ENCODE assay signal across 16 cellular contexts in genomic region chr15:38079236-38079635, GRCh38.
DNase-seq lines count a peak whose midpoint lies in the region; ATAC-seq, FAIRE-seq and TF ChIP-seq lines count a peak whose summit lies in the region.
"Had no signal": no experiment of that assay in that cellular context is flagged by ENCODE, and none has a peak within 500 bp of the region (broad histone marks: within the 10 kb centered on the region; RNA-seq: fewer than 3 reads in every experiment).

No MANE protein-coding gene starts in this region.

- no peak overlapping the region for H3K23ac ChIP-seq in neuronal stem cell (ENCODE audit: low read depth, low read length, poor library complexity)

- peaks cover 73 to 100% (median 94%) of the 10 kb centered on the region in 10 experiments for H3K4me1 ChIP-seq in BLaER1 treated with 17β-estradiol and CSF1 and Interleukin-3, amounts not matched to agents 10 nM and 100 nM
- H3K4me1 ChIP-seq in Karpas-422 (ENCODE audit: low read length) (peaks cover 77% of the 10 kb centered on the region), GM12878 (ENCODE audit: control insufficient read depth, insufficient read depth, low read length) (peaks cover 15% of the 10 kb centered on the region), neuronal stem cell (ENCODE audit: control insufficient read depth in 2 of 2, insufficient read depth in 1 of 2, low read depth in 1 of 2, low read length in 2 of 2) (peaks cover 5 to 48% of the 10 kb centered on the region in 2 donors)

- TF ChIP-seq CTCF in GM12878 (IDR thresholded peaks at IDR 0.05 in 2 of 3, conservative IDR thresholded peaks at IDR 0.05 in 1 of 3; ENCODE audit: control insufficient read depth in 2 of 3, extremely low read depth in 1 of 3, insufficient read depth in 1 of 3, low read depth in 3 of 3, low read length in 3 of 3) (no peak), GM13976 (IDR thresholded peaks at IDR 0.05; ENCODE audit: borderline replicate concordance, control extremely low read depth, extremely low read depth, insufficient read depth, missing control alignments) (no peak)

- 17% methylated on average over 5 of the region's 5 CpGs for WGBS in GM12878 (ENCODE audit: insufficient coverage, insufficient replicate concordance, low lambda C conversion rate, missing lambda C conversion rate)
- no CpG with 5 or more reads among the region's 5 CpGs for WGBS in neuronal stem cell (ENCODE audit: extremely low coverage in 2 of 2, insufficient read length in 2 of 2, insufficient replicate concordance in 1 of 2), 2 donors

- H3K27me3 ChIP-seq in BLaER1 treated with 17β-estradiol and CSF1 and Interleukin-3, amounts not matched to agents 10 nM and 100 nM: no peaks in the 10 kb centered on the region
- H3K27me3 ChIP-seq in Karpas-422 (ENCODE audit: low read length) (no peaks in the 10 kb centered on the region), GM12878 (replicated peaks in 1 of 2; ENCODE audit: control insufficient read depth in 2 of 2, insufficient read depth in 2 of 2, low read length in 1 of 2) (no peaks in the 10 kb centered on the region), neuronal stem cell (ENCODE audit: control insufficient read depth in 3 of 3, insufficient read depth in 3 of 3, low read depth in 1 of 3, low read length in 3 of 3) (no peaks in the 10 kb centered on the region)

- CTCF ChIA-PET in GM12878 (lab: Yijun Ruan, JAX): interaction anchor here (0.6 to 1.4 kb wide), 4 partner anchors 13 to 174 kb away, joined by 3 to 4 read pairs (median 3); no protein-coding TSS in a partner anchor

- no peaks in the 10 kb centered on the region for H3K9me3 Mint-ChIP-seq in stimulated activated naive CD8-positive, alpha-beta T cell treated with anti-CD3 and anti-CD28 coated beads, Interleukin-15, amount 100 ng/mL, for 72 hours
- H3K9me3 Mint-ChIP-seq: CD8-positive, alpha-beta T cell; HFFc6 had no signal

- DNase-seq in Karpas-422 (no peak), GM12878 (ENCODE audit: low read depth, low spot score) (no peak), neuronal stem cell (ENCODE audit: low spot score) (no peak), hippocampal formation (lab: John Stamatoyannopoulos, UW) (no peak), GM13976 (ENCODE audit: low spot score) (no peak)
- DNase-seq in stimulated activated naive CD8-positive, alpha-beta T cell treated with anti-CD3 and anti-CD28 coated beads, Interleukin-15, amount 100 ng/mL, for 72 hours: no peak
- DNase-seq: CD8-positive, alpha-beta T cell; COR-L47; HCEC 1CT; HFFc6 had no signal

- peaks cover 6% of the 10 kb centered on the region for H3K4me1 Mint-ChIP-seq in stimulated activated naive CD8-positive, alpha-beta T cell treated with anti-CD3 and anti-CD28 coated beads, Interleukin-15, amount 100 ng/mL, for 72 hours

- no peak for TF ChIP-seq EP300 in GM12878 (IDR thresholded peaks at IDR 0.05; ENCODE audit: borderline replicate concordance in 1 of 2, control insufficient read depth in 1 of 2, low read depth in 2 of 2, low read length in 2 of 2)

- H4K91ac ChIP-seq in neuronal stem cell (ENCODE audit: low read depth, low read length, poor library complexity): no peak overlapping the region

- SMC1A ChIA-PET in GM12878 (lab: Charles Lee; ENCODE audit: uncharacterized antibody, unreplicated experiment): interaction anchor here (0.6 to 4.0 kb wide), 4 partner anchors 10 to 441 kb away, joined by 3 to 15 read pairs (median 4); no protein-coding TSS in a partner anchor

- BruUV-seq in GM12878 (replicated peaks; lab: Mats Ljungman, UMichigan): no TSS peak

- no peak for TF ChIP-seq POLR2A in GM12878 (IDR thresholded peaks at IDR 0.05; ENCODE audit: low read depth, low read length)

- no peak for FAIRE-seq in GM12878 (lab: Jason Lieb, UNC)
- FAIRE-seq: A204.1, D721Med, G401.6, HTR-8/SVneo had no signal

- H3K79me2 ChIP-seq in Karpas-422 (ENCODE audit: low read length) (no peaks in the 10 kb centered on the region), GM12878 (ENCODE audit: control insufficient read depth, insufficient read depth, low read length) (no peaks in the 10 kb centered on the region)

- H3K9me2 ChIP-seq in Karpas-422 (replicated peaks; ENCODE audit: insufficient read depth, low read length): no peaks in the 10 kb centered on the region

- H3K18ac ChIP-seq in neuronal stem cell (ENCODE audit: low read length): no peak overlapping the region

- H2BK12ac ChIP-seq in neuronal stem cell (ENCODE audit: low read length): no peak overlapping the region

- no peaks in the 10 kb centered on the region for H4K20me1 ChIP-seq in BLaER1 treated with 17β-estradiol and CSF1 and Interleukin-3, amounts not matched to agents 10 nM and 100 nM
- H4K20me1 ChIP-seq in Karpas-422 (ENCODE audit: insufficient read depth, low read depth, low read length) (no peaks in the 10 kb centered on the region), GM12878 (ENCODE audit: control insufficient read depth, insufficient read depth) (no peaks in the 10 kb centered on the region)

- peak overlapping the region in 6 of 11 experiments; percentile 4 to 65 (median 44); a peak in 8 of 22 replicates for H3K9ac ChIP-seq in BLaER1 treated with 17β-estradiol and CSF1 and Interleukin-3, amounts not matched to agents 10 nM and 100 nM
- H3K9ac ChIP-seq in Karpas-422 (ENCODE audit: low read length) (no peak overlapping the region), GM12878 (ENCODE audit: control insufficient read depth, insufficient read depth, low read length) (no peak overlapping the region), neuronal stem cell (ENCODE audit: low read depth, low read length, poor library complexity) (no peak overlapping the region)

- H2BK5ac ChIP-seq in neuronal stem cell (ENCODE audit: low read length): no peak overlapping the region

- no peak overlapping the region for H3K27ac Mint-ChIP-seq in stimulated activated naive CD8-positive, alpha-beta T cell treated with anti-CD3 and anti-CD28 coated beads, Interleukin-15, amount 100 ng/mL, for 72 hours
- H3K27ac Mint-ChIP-seq: B cell; CD8-positive, alpha-beta T cell; HFFc6 had no signal

- no peak overlapping the region for H3K4ac ChIP-seq in neuronal stem cell (ENCODE audit: low read length)

- H3K4me2 ChIP-seq in BLaER1 treated with 17β-estradiol and CSF1 and Interleukin-3, amounts not matched to agents 10 nM and 100 nM: peak overlapping the region; percentile 69 to 95 (median 82); a peak in 21 of 22 replicates
- H3K4me2 ChIP-seq in Karpas-422 (ENCODE audit: low read depth, low read length, poor library complexity, severe bottlenecking) (peak overlapping the region; percentile 90), GM12878 (ENCODE audit: control insufficient read depth, insufficient read depth) (no peak overlapping the region; the same call in 1 of the 2 replicates), neuronal stem cell (ENCODE audit: insufficient read depth, low read length, poor library complexity, severe bottlenecking) (no peak overlapping the region)

- no peak for ATAC-seq in GM12878
- ATAC-seq in stimulated activated naive CD8-positive, alpha-beta T cell treated with anti-CD3 and anti-CD28 coated beads, Interleukin-15, amount 100 ng/mL, for 72 hours: no peak
- ATAC-seq: CD8-positive, alpha-beta T cell had no signal

- H2AK5ac ChIP-seq in neuronal stem cell (ENCODE audit: low read depth, low read length): no peak overlapping the region

- RAD21 ChIA-PET in GM12878 (lab: Charles Lee; ENCODE audit: unreplicated experiment): interaction anchor here (0.8 to 1.9 kb wide), 2 partner anchors 10 to 175 kb away, joined by 3 to 5 read pairs; no protein-coding TSS in a partner anchor

- in situ Hi-C loops in GM12878 (cut with MboI) (no loop called here), GM13976 (cut with MboI; ENCODE audit: low sequenced_read_pairs, unreplicated experiment) (no loop called here)

- H3K4me3 ChIP-seq in BLaER1 treated with 17β-estradiol and CSF1 and Interleukin-3, amounts not matched to agents 10 nM and 100 nM: no peak overlapping the region
- H3K4me3 ChIP-seq in Karpas-422 (ENCODE audit: low read length) (no peak overlapping the region), GM12878 (no peak overlapping the region), neuronal stem cell (ENCODE audit: low read length in 2 of 2) (no peak overlapping the region)

- no peak for TF ChIP-seq RAD21 in GM12878 (IDR thresholded peaks at IDR 0.05; ENCODE audit: insufficient read depth, low read depth, low read length)

- H2BK15ac ChIP-seq in neuronal stem cell (ENCODE audit: low read length): no peak overlapping the region

- no peak overlapping the region for H2BK120ac ChIP-seq in neuronal stem cell (ENCODE audit: low read depth, low read length)

- POLR2A ChIA-PET in GM12878 (lab: Charles Lee): interaction anchor here (1.5 kb wide), 1 partner anchor 10 kb away, joined by 5 read pairs; no protein-coding TSS in a partner anchor

- no peaks in the 10 kb centered on the region for H3K36me3 ChIP-seq in BLaER1 treated with 17β-estradiol and CSF1 and Interleukin-3, amounts not matched to agents 10 nM and 100 nM
- H3K36me3 ChIP-seq in Karpas-422 (ENCODE audit: insufficient read depth, low read length): no peaks in the 10 kb centered on the region
- no peaks in the 10 kb centered on the region for H3K36me3 ChIP-seq in GM12878 (ENCODE audit: control insufficient read depth in 2 of 2, insufficient read depth in 2 of 2, low read length in 1 of 2)
- H3K36me3 ChIP-seq in neuronal stem cell (replicated peaks in 1 of 2; ENCODE audit: control insufficient read depth in 2 of 2, insufficient read depth in 2 of 2, low read length in 2 of 2): no peaks in the 10 kb centered on the region

- no peak overlapping the region for H3K4me3 Mint-ChIP-seq in stimulated activated naive CD8-positive, alpha-beta T cell treated with anti-CD3 and anti-CD28 coated beads, Interleukin-15, amount 100 ng/mL, for 72 hours
- H3K4me3 Mint-ChIP-seq: B cell; CD8-positive, alpha-beta T cell; HFFc6 had no signal

- H3K27me3 Mint-ChIP-seq in stimulated activated naive CD8-positive, alpha-beta T cell treated with anti-CD3 and anti-CD28 coated beads, Interleukin-15, amount 100 ng/mL, for 72 hours: peaks cover 47% of the 10 kb centered on the region
- H3K27me3 Mint-ChIP-seq: B cell had no signal

- intact Hi-C loops in GM12878 (cut with micrococcal nuclease; ENCODE audit: unreplicated experiment): no loop called here

- no peak overlapping the region for H4K8ac ChIP-seq in neuronal stem cell (ENCODE audit: low read depth, low read length)

- 0 out of 2 replicates have a peak overlapping the region, but pooled peaks have one; percentile 6 for H2AFZ ChIP-seq in Karpas-422 (ENCODE audit: low read length)
- no peak overlapping the region for H2AFZ ChIP-seq in GM12878 (ENCODE audit: control insufficient read depth, low read depth, low read length)
- peak overlapping the region; percentile 34 for H2AFZ ChIP-seq in neuronal stem cell (ENCODE audit: low read length)

- no peaks in the 10 kb centered on the region; a peak in 1 of 22 replicates for H3K9me3 ChIP-seq in BLaER1 treated with 17β-estradiol and CSF1 and Interleukin-3, amounts not matched to agents 10 nM and 100 nM (replicated peaks in 1 of 11)
- no peaks in the 10 kb centered on the region for H3K9me3 ChIP-seq in Karpas-422 (ENCODE audit: low read length)
- no peaks in the 10 kb centered on the region; the same call in 2 of the 3 replicates for H3K9me3 ChIP-seq in GM12878 (replicated peaks; ENCODE audit: control insufficient read depth, insufficient read depth, low read length)
- no peaks in the 10 kb centered on the region for H3K9me3 ChIP-seq in neuronal stem cell (replicated peaks in 1 of 2; ENCODE audit: control insufficient read depth in 2 of 2, insufficient read depth in 1 of 2, low read depth in 1 of 2, low read length in 2 of 2)

- H3K27ac ChIP-seq in BLaER1 treated with 17β-estradiol and CSF1 and Interleukin-3, amounts not matched to agents 10 nM and 100 nM: peak overlapping the region; percentile 49 to 94 (median 77); a peak in 21 of 22 replicates
- H3K27ac ChIP-seq in Karpas-422 (ENCODE audit: low read length) (peak overlapping the region; percentile 98), GM12878 (ENCODE audit: control insufficient read depth, insufficient read depth) (no peak overlapping the region), neuronal stem cell (replicated peaks; ENCODE audit: low read length) (no peak overlapping the region)

- no peaks in the 10 kb centered on the region for H3K79me1 ChIP-seq in neuronal stem cell (ENCODE audit: low read depth, low read length)

- no peak overlapping the region for H3K14ac ChIP-seq in neuronal stem cell (ENCODE audit: low read length)

Comparison
In these comparisons a context has a peak if more than half of its experiments do, and no peak if none do; other contexts are left out.
1. H3K27ac ChIP-seq: peak in BLaER1 treated with 17β-estradiol and CSF1 and Interleukin-3, amounts not matched to agents 10 nM and 100 nM (11 of 11) and Karpas-422 (single experiment); none in GM12878 (single experiment) and neuronal stem cell (single experiment).
2. H3K4me2 ChIP-seq: peak in BLaER1 treated with 17β-estradiol and CSF1 and Interleukin-3, amounts not matched to agents 10 nM and 100 nM (11 of 11) and Karpas-422 (single experiment); none in GM12878 (single experiment) and neuronal stem cell (single experiment).
3. H3K9ac ChIP-seq: peak in BLaER1 treated with 17β-estradiol and CSF1 and Interleukin-3, amounts not matched to agents 10 nM and 100 nM (6 of 11); none in Karpas-422 (single experiment), GM12878 (single experiment) and neuronal stem cell (single experiment).